Comparison of ENCODE assay signal across 8 cellular contexts in the genomic region with DNA sequence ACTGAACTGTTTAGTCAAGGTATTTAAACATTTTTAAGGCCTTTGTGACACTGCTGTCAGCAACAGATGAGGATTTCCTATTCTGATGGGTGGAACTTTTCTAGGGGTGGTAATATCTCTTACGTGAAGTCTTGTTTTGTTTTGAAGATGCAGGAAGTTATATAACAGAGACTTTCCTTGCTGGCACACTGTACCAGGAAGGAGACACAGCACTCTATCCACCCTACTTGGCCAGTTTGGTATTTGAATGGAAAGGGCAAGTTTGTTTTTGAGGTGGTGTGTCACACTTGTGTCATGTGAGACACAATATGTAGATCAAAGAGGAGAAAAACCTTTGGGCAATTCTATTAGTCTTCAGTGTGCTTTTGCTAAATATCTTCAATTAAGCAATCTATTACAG. TPM values are rescaled to one million over a fixed set of nuclear protein-coding genes. Genes with fewer than 3 reads are reported as not detected.
A peak's percentile ranks its signal among the peaks of the same experiment; 100 is the strongest.
DNase-seq lines count a peak whose midpoint lies in the region; ATAC-seq and TF ChIP-seq lines count a peak whose summit lies in the region.

No MANE protein-coding gene starts in this region.

- H3K27ac ChIP-seq in foreskin keratinocyte: no peak overlapping the region
- no peak overlapping the region for H3K27ac ChIP-seq in ascending aorta
- no peak overlapping the region for H3K27ac ChIP-seq in testis

- TF ChIP-seq CTCF in foreskin keratinocyte (conservative IDR thresholded peaks at IDR 0.05): no peak
- TF ChIP-seq CTCF in ascending aorta (IDR thresholded peaks at IDR 0.05): no peak
- TF ChIP-seq CTCF in testis (IDR thresholded peaks at IDR 0.05): no peak

- DNase-seq in stimulated activated CD8-positive, alpha-beta memory T cell treated with anti-CD3 and anti-CD28 coated beads, Interleukin-12 subunit alpha, Interleukin-12 subunit beta, amount 100 ng/mL, for 1 hour (ENCODE audit: low read depth): peak; percentile 2
- DNase-seq in stimulated activated CD8-positive, alpha-beta memory T cell treated with anti-CD3 and anti-CD28 coated beads, Interleukin-4, amount 100 ng/mL, for 48 hours: no peak
- DNase-seq in SK-MEL-5 (ENCODE audit: low read depth, low spot score): peak; percentile 26
- DNase-seq in foreskin keratinocyte: peak; percentile 8 to 25
- DNase-seq in ascending aorta (ENCODE audit: low spot score in 2 of 2): no peak
- DNase-seq in NCI-H146 treated with DMSO at 0.1 percent for 48 hours (lab: John Stamatoyannopoulos, UW; ENCODE audit: unreplicated experiment): no peak
- DNase-seq in posterior vena cava (ENCODE audit: low spot score): no peak
- DNase-seq in testis: no peak

- H3K27me3 ChIP-seq in foreskin keratinocyte: no peaks in the 10 kb centered on the region
- no peaks in the 10 kb centered on the region for H3K27me3 ChIP-seq in ascending aorta
- H3K27me3 ChIP-seq in testis: no peaks in the 10 kb centered on the region

- in situ Hi-C loops in SK-MEL-5 (cut with HindIII; ENCODE audit: low pct_unique_long_range_greater_than_20kb, low sequenced_read_pairs): no loop called here

- H3K36me3 ChIP-seq in ascending aorta: no peaks in the 10 kb centered on the region
- no peaks in the 10 kb centered on the region for H3K36me3 ChIP-seq in testis (ENCODE audit: low read depth, missing control alignments)

- WGBS in testis, 2 donors: 67 to 70% methylated on average over 1 of the region's 1 CpG

- H3K4me3 ChIP-seq in ascending aorta (no peak overlapping the region), testis (no peak overlapping the region)

- intact Hi-C loops in ascending aorta (cut with DNase I) (no loop called here), posterior vena cava (cut with DNase I) (no loop called here), testis (cut with DNase I; ENCODE audit: low total_unique reads) (no loop called here)

- no peak for TF ChIP-seq POLR2A in testis (IDR thresholded peaks at IDR 0.05)

- H3K9me3 ChIP-seq in ascending aorta: no peaks in the 10 kb centered on the region
- no peaks in the 10 kb centered on the region for H3K9me3 ChIP-seq in testis

- peaks cover 9% of the 10 kb centered on the region for H3K4me1 ChIP-seq in foreskin keratinocyte
- no peaks in the 10 kb centered on the region for H3K4me1 ChIP-seq in ascending aorta
- H3K4me1 ChIP-seq in testis: no peaks in the 10 kb centered on the region

- peak; percentile 46 for ATAC-seq in foreskin keratinocyte

RNA-seq across cellular contexts. Expression of gene SRP54, which starts 51.6 kb away (rescaled TPM):
- total RNA-seq in SK-MEL-5 (2014; rRNA removed; shearing (Covaris generic)): 62.7 and 67.2 TPM in 2 replicates
- polyA plus RNA-seq in SK-MEL-5 (2015; cell fraction: cytosol; rRNA removed): 42.5 and 56.4 TPM in 2 replicates
- polyA plus RNA-seq in SK-MEL-5 (2015; cell fraction: nucleus; rRNA removed): 38.8 and 51.4 TPM in 2 replicates
- total RNA-seq in foreskin keratinocyte (59.6 and 60.8 TPM in 2 replicates), ascending aorta (87.7 TPM), posterior vena cava (10 to 100 TPM; 40.0 to 42.3 TPM), testis (100 to 1,000 TPM in 1 of 2 donors, 10 to 100 TPM in 1; 84.1 to 132 TPM)
- polyA plus RNA-seq in foreskin keratinocyte (38.0 and 42.0 TPM in 2 replicates), testis (ENCODE audit: insufficient read depth, low read depth, low replicate concordance) (78.5 TPM)

RNA-seq across cellular contexts. Expression of gene BAZ1A, which starts 56.0 kb away (rescaled TPM):
- total RNA-seq in SK-MEL-5 (2014; rRNA removed; shearing (Covaris generic)): 27.5 and 33.3 TPM in 2 replicates
- polyA plus RNA-seq in SK-MEL-5 (2015; cell fraction: cytosol; rRNA removed): 16.2 and 17.2 TPM in 2 replicates
- polyA plus RNA-seq in SK-MEL-5 (2015; cell fraction: nucleus; rRNA removed): 46.4 and 47.7 TPM in 2 replicates
- total RNA-seq in foreskin keratinocyte (38.8 and 41.9 TPM in 2 replicates), ascending aorta (11.2 TPM), posterior vena cava (10 to 100 TPM; 17.3 to 31.6 TPM), testis (10 to 100 TPM; 63.1 to 78.2 TPM)
- polyA plus RNA-seq in foreskin keratinocyte (12.6 and 16.8 TPM in 2 replicates), testis (ENCODE audit: insufficient read depth, low read depth, low replicate concordance) (33.9 TPM)

Comparison
In these comparisons a context has a peak if more than half of its experiments do, and no peak if none do; other contexts are left out.
1. DNase-seq: peak in stimulated activated CD8-positive, alpha-beta memory T cell treated with anti-CD3 and anti-CD28 coated beads, Interleukin-12 subunit alpha, Interleukin-12 subunit beta, amount 100 ng/mL, for 1 hour (single experiment), SK-MEL-5 (single experiment) and foreskin keratinocyte (2 of 2); none in stimulated activated CD8-positive, alpha-beta memory T cell treated with anti-CD3 and anti-CD28 coated beads, Interleukin-4, amount 100 ng/mL, for 48 hours (single experiment), ascending aorta (0 of 2), NCI-H146 treated with DMSO at 0.1 percent for 48 hours (single experiment), posterior vena cava (single experiment) and testis (single experiment).